In genomic region chr4:89275587-89275986, GRCh38 we compare ENCODE assay signal across 29 cellular contexts. TPM values are rescaled to one million over a fixed set of nuclear protein-coding genes. Genes with fewer than 3 reads are reported as not detected.
DNase-seq lines count a peak whose midpoint lies in the region; ATAC-seq, FAIRE-seq and TF ChIP-seq lines count a peak whose summit lies in the region.
"Had no signal": no experiment of that assay in that cellular context is flagged by ENCODE, and none has a peak within 500 bp of the region (broad histone marks: within the 10 kb centered on the region; RNA-seq: fewer than 3 reads in every experiment).

No MANE protein-coding gene starts in this region.

- no peaks in the 10 kb centered on the region for H3K27me3 Mint-ChIP-seq in activated T-helper 17 cell treated with anti-CD3 and anti-CD28 coated beads, Interleukin-2, amount 50 U/mL, for 72 hours
- H3K27me3 Mint-ChIP-seq: activated naive CD8-positive, alpha-beta T cell treated with anti-CD3 and anti-CD28 coated beads, Interleukin-2, amount 10 ng/mL, durations not matched to agents 7 days and 5 days; B cell; memory B cell had no signal

- ATAC-seq in A549 (peak; percentile 72 to 80), GM19395 (IDR thresholded peaks at IDR 0.05; ENCODE audit: unreplicated experiment) (no peak), HG03457 (IDR thresholded peaks at IDR 0.05; ENCODE audit: unreplicated experiment) (no peak)
- no peak for ATAC-seq in activated T-helper 17 cell treated with anti-CD3 and anti-CD28 coated beads, Interleukin-2, amount 50 U/mL, for 72 hours (replicated peaks)
- ATAC-seq: stimulated activated effector memory CD8-positive, alpha-beta T cell treated with anti-CD3 and anti-CD28 coated beads, Interleukin-12 subunit alpha, Interleukin-12 subunit beta, amount 100 ng/mL, for 72 hours had no signal

- H3K27ac ChIP-seq in A549 (peak overlapping the region; percentile 90 to 97), liver (ENCODE audit: low read depth in 1 of 2, low read length in 2 of 2) (no peak overlapping the region), spleen (no peak overlapping the region)
- H3K27ac ChIP-seq: suprapubic skin, uterus had no signal

- H3K9ac ChIP-seq in liver (ENCODE audit: low read depth in 1 of 2, low read length in 2 of 2): no peak overlapping the region

- no peak overlapping the region for H3K27ac Mint-ChIP-seq in activated T-helper 17 cell treated with anti-CD3 and anti-CD28 coated beads, Interleukin-2, amount 50 U/mL, for 72 hours
- H3K27ac Mint-ChIP-seq: activated naive CD8-positive, alpha-beta T cell treated with anti-CD3 and anti-CD28 coated beads, Interleukin-2, amount 10 ng/mL, durations not matched to agents 7 days and 5 days; B cell; memory B cell; naive B cell; stimulated activated effector memory CD8-positive, alpha-beta T cell treated with anti-CD3 and anti-CD28 coated beads, Interleukin-12 subunit alpha, Interleukin-12 subunit beta, amount 100 ng/mL, for 72 hours had no signal

- TF ChIP-seq POLR2A in A549 (IDR thresholded peaks at IDR 0.05; ENCODE audit: low read length) (no peak), spleen (IDR thresholded peaks at IDR 0.05) (no peak)

- TF ChIP-seq EP300 in A549 (IDR thresholded peaks at IDR 0.05): peak; percentile 96 to 97

- DNase-seq in A549 (ENCODE audit: low read depth in 1 of 2, low spot score in 1 of 2) (peak; percentile 46 to 97), HuH-7 (ENCODE audit: low spot score) (peak; percentile 19), spleen (no peak), H7 (no peak)
- DNase-seq: activated CD4-positive, alpha-beta T cell treated with anti-CD3 and anti-CD28 coated beads, Interleukin-2, amount 50 U/mL, for 4 hours; activated CD8-positive, alpha-beta memory T cell treated with anti-CD3 and anti-CD28 coated beads, Interleukin-2, amount 50 U/mL, for 4 hours; activated naive CD8-positive, alpha-beta T cell treated with anti-CD3 and anti-CD28 coated beads, Interleukin-2, amount 10 ng/mL, durations not matched to agents 7 days and 5 days; Caco-2; HCEC 1CT; MM.1S; naive B cell; NCI-H1694; NCI-H524 treated with DMSO at 0.1 percent for 48 hours; retina; stimulated activated CD4-positive, alpha-beta T cell treated with anti-CD3 and anti-CD28 coated beads, Interleukin-2, amount 100 ng/mL, for 48 hours; T-helper 9 cell; uterus had no signal

- H3K27me3 ChIP-seq in liver (ENCODE audit: control insufficient read depth in 4 of 4, insufficient read depth in 4 of 4, low read length in 3 of 4): no peaks in the 10 kb centered on the region
- H3K27me3 ChIP-seq in spleen (replicated peaks in 1 of 7): no peaks in the 10 kb centered on the region
- H3K27me3 ChIP-seq in H7 (ENCODE audit: control insufficient read depth, insufficient read depth, low read length): no peaks in the 10 kb centered on the region
- H3K27me3 ChIP-seq: suprapubic skin, uterus had no signal

- peak overlapping the region; percentile 66 for H3K4me2 ChIP-seq in A549

- no peaks in the 10 kb centered on the region for H3K9me3 Mint-ChIP-seq in activated T-helper 17 cell treated with anti-CD3 and anti-CD28 coated beads, Interleukin-2, amount 50 U/mL, for 72 hours

- H3K4me1 Mint-ChIP-seq in activated T-helper 17 cell treated with anti-CD3 and anti-CD28 coated beads, Interleukin-2, amount 50 U/mL, for 72 hours: peaks cover 40% of the 10 kb centered on the region
- H3K4me1 Mint-ChIP-seq: naive B cell had no signal

- TF ChIP-seq CTCF in A549 (IDR thresholded peaks at IDR 0.05): no peak
- no peak for TF ChIP-seq CTCF in liver (IDR thresholded peaks at IDR 0.05; ENCODE audit: low read depth, low read length, missing input control)
- no peak for TF ChIP-seq CTCF in spleen (IDR thresholded peaks at IDR 0.05 in 8 of 11, conservative IDR thresholded peaks at IDR 0.05 in 3 of 11)

- H3K4me3 ChIP-seq in A549 (no peak overlapping the region), liver (ENCODE audit: low read depth in 1 of 3, low read length in 3 of 3) (no peak overlapping the region), spleen (no peak overlapping the region), H7 (ENCODE audit: insufficient read depth, low read depth, low read length) (no peak overlapping the region)
- H3K4me3 ChIP-seq: suprapubic skin, uterus had no signal

- peak; percentile 25 to 52; a peak in 3 of 5 replicates for TF ChIP-seq RAD21 in A549 (conservative IDR thresholded peaks at IDR 0.05 in 1 of 2, IDR thresholded peaks at IDR 0.05 in 1 of 2)
- TF ChIP-seq RAD21 in liver (IDR thresholded peaks at IDR 0.05): peak in 1 of 2 donors; percentile 10

- 2% methylated on average over 6 of the region's 6 CpGs for WGBS in A549 (ENCODE audit: missing lambda C conversion rate)
- 38% methylated on average over 6 of the region's 6 CpGs for WGBS in liver
- 86 to 96% (median 90%) methylated on average over 6 of the region's 6 CpGs for WGBS in spleen, 5 donors

- H3K36me3 Mint-ChIP-seq in activated T-helper 17 cell treated with anti-CD3 and anti-CD28 coated beads, Interleukin-2, amount 50 U/mL, for 72 hours (ENCODE audit: low read depth): peaks cover 23% of the 10 kb centered on the region
- H3K36me3 Mint-ChIP-seq: memory B cell had no signal

- H3K4me3 Mint-ChIP-seq in activated T-helper 17 cell treated with anti-CD3 and anti-CD28 coated beads, Interleukin-2, amount 50 U/mL, for 72 hours: peak overlapping the region; percentile 3
- H3K4me3 Mint-ChIP-seq: activated naive CD8-positive, alpha-beta T cell treated with anti-CD3 and anti-CD28 coated beads, Interleukin-2, amount 10 ng/mL, durations not matched to agents 7 days and 5 days; B cell; memory B cell; naive B cell; stimulated activated effector memory CD8-positive, alpha-beta T cell treated with anti-CD3 and anti-CD28 coated beads, Interleukin-12 subunit alpha, Interleukin-12 subunit beta, amount 100 ng/mL, for 72 hours had no signal

- intact Hi-C loops in spleen (cut with DNase I; ENCODE audit: low total_unique reads): no loop called here

- peak; percentile 94 for FAIRE-seq in A549 (lab: Jason Lieb, UNC)
- FAIRE-seq: A204.1, astrocyte, GM12892 had no signal

- CTCF ChIA-PET in A549 (lab: Yijun Ruan, JAX): no interaction called here

- H3K9me3 ChIP-seq in A549 (0 out of 3 replicates have a peak, but pooled peaks cover 20% of the 10 kb centered on the region), liver (ENCODE audit: control insufficient read depth in 4 of 4, low read length in 3 of 4) (no peaks in the 10 kb centered on the region), spleen (no peaks in the 10 kb centered on the region)
- H3K9me3 ChIP-seq: Caco-2, suprapubic skin, uterus had no signal

- POLR2A ChIA-PET in A549 (lab: Yijun Ruan, JAX): interaction anchor here (1.2 kb wide), 1 partner anchor 30 kb away, joined by 3 read pairs; no protein-coding TSS in a partner anchor

- H3K36me3 ChIP-seq in liver (ENCODE audit: control insufficient read depth in 4 of 4, insufficient read depth in 3 of 4, low read depth in 1 of 4, low read length in 3 of 4) (no peaks in the 10 kb centered on the region), spleen (no peaks in the 10 kb centered on the region), H7 (replicated peaks; ENCODE audit: control insufficient read depth, insufficient read depth, low read length) (no peaks in the 10 kb centered on the region)
- H3K36me3 ChIP-seq: suprapubic skin, uterus had no signal

- peaks cover 57% of the 10 kb centered on the region for H3K4me1 ChIP-seq in A549
- peaks cover 0 to 2% (median 0%) of the 10 kb centered on the region in 4 donors for H3K4me1 ChIP-seq in liver (ENCODE audit: control insufficient read depth in 4 of 4, insufficient read depth in 4 of 4, low read length in 3 of 4)
- peaks cover 0 to 35% (median 4%) of the 10 kb centered on the region in 6 donors for H3K4me1 ChIP-seq in spleen
- H3K4me1 ChIP-seq: Caco-2, suprapubic skin, uterus had no signal

TF ChIP-seq in A549, 52 proteins besides CTCF, POLR2A, EP300 and RAD21 (continues in another document):
- no peak for TF ChIP-seq CHD4 (IDR thresholded peaks at IDR 0.05; ENCODE audit: borderline replicate concordance)
- no peak for TF ChIP-seq SREBF2 (IDR thresholded peaks at IDR 0.05)
- TF ChIP-seq CEBPB (IDR thresholded peaks at IDR 0.05): peak; percentile 90 to 95

TF ChIP-seq in liver, 16 proteins besides CTCF, POLR2A, EP300 and RAD21:
- TF ChIP-seq SP1 (IDR thresholded peaks at IDR 0.05): peak; percentile 57
- peak; percentile 22 to 40 for TF ChIP-seq JUND (IDR thresholded peaks at IDR 0.05)
- peak in 1 of 2 donors; percentile 51 for TF ChIP-seq RXRA (IDR thresholded peaks at IDR 0.05)
- no peak for TF ChIP-seq YY1 (IDR thresholded peaks at IDR 0.05)
- TF ChIP-seq, protein P1, sequence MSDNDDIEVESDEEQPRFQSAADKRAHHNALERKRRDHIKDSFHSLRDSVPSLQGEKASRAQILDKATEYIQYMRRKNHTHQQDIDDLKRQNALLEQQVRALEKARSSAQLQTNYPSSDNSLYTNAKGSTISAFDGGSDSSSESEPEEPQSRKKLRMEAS (IDR thresholded peaks at IDR 0.05): no peak
- peak; percentile 17 for TF ChIP-seq ATF3 (IDR thresholded peaks at IDR 0.05)
- TF ChIP-seq HNF4A (conservative IDR thresholded peaks at IDR 0.05): peak; percentile 44 to 68
- TF ChIP-seq TAF1 (conservative IDR thresholded peaks at IDR 0.05): no peak
TF ChIP-seq in liver: peak in this region for 5.

RNA-seq across cellular contexts. Expression of gene GPRIN3, which starts 32.0 kb away (rescaled TPM):
- polyA plus RNA-seq in A549 (2011; rRNA removed) (18.7 and 23.2 TPM in 2 replicates), A549 (2017; fragmentation: RNase III; extraction: RNeasy Plus Mini Kit Qiagen cat#74134 plus additional on column Dnase treatment) (5.8 to 6.8 TPM (median 6.4 TPM) in 3 replicates), liver (under 1 TPM; 0.25 to 0.44 TPM), spleen (1 to 10 TPM; 1.6 to 2.2 (median 2.0) TPM)
- polyA plus RNA-seq in A549 (2012; cell fraction: cytosol; rRNA removed): 1.9 and 2.6 TPM in 2 replicates
- 2.9 and 4.5 TPM in 2 replicates for polyA plus RNA-seq in A549 (2012; cell fraction: nucleus; rRNA removed)
- polyA minus RNA-seq in A549 (2011; rRNA and poly(A)+ RNA removed): 47.3 and 56.1 TPM in 2 replicates
- total RNA-seq in activated T-helper 17 cell treated with anti-CD3 and anti-CD28 coated beads, Interleukin-2, amount 50 U/mL, for 72 hours: 10 to 100 TPM; 43.5 to 69.7 TPM
- total RNA-seq in liver (1 to 10 TPM; 1.4 to 1.5 TPM), spleen (10 to 100 TPM; 22.9 to 40.2 (median 29.5) TPM)
- total RNA-seq in H7 (2014; rRNA removed; shearing (Covaris generic)): 0.42 and 0.44 TPM in 2 replicates
- total RNA-seq: Daoy had no signal

Comparison
In these comparisons a context has a peak if more than half of its experiments do, and no peak if none do; other contexts are left out.
1. ATAC-seq: peak in A549 (2 of 2); none in activated T-helper 17 cell treated with anti-CD3 and anti-CD28 coated beads, Interleukin-2, amount 50 U/mL, for 72 hours (single experiment), GM19395 (single experiment) and HG03457 (single experiment).
2. DNase-seq: peak in A549 (2 of 2) and HuH-7 (single experiment); none in spleen (single experiment) and H7 (single experiment).
3. H3K27ac ChIP-seq: peak in A549 (2 of 2); none in liver (0 of 2) and spleen (0 of 8).
4. RNA of gene GPRIN3, which starts 32.0 kb away (total RNA-seq): 43.5 to 69.7 TPM in activated T-helper 17 cell treated with anti-CD3 and anti-CD28 coated beads, Interleukin-2, amount 50 U/mL, for 72 hours and 22.9 to 40.2 TPM in spleen; 1.4 to 1.5 TPM in liver and 0.42 to 0.44 TPM in H7; every median in the first group is over 4 times any median in the second.